19 cellular contexts compared by ENCODE assay signal in the genomic region with DNA sequence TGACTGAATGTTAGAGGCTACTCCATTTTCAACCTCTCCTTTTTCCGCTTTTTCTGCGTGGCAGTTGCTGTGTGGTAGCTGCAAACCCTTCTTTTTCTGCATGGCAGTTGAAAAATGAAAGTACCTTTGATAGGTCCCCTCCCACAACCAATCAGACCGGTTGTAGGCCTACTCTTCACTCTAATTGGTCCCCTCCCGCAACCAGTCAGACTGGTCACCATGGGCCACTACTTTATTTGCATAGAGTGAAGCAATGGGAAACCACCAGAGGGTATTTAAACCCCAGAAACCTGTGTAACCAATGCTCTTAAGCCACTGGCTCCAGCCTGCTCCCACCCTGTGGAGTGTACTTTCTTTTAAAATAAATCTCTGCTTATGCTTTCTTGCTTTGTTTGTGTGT.
DNase-seq lines count a peak whose midpoint lies in the region; ATAC-seq and TF ChIP-seq lines count a peak whose summit lies in the region.
"Had no signal": no experiment of that assay in that cellular context is flagged by ENCODE, and none has a peak within 500 bp of the region (broad histone marks: within the 10 kb centered on the region; RNA-seq: fewer than 3 reads in every experiment).

No MANE protein-coding gene starts in this region.

- no peaks in the 10 kb centered on the region for H3K36me3 ChIP-seq in left lung

- H3K4me1 ChIP-seq in left lung: no peaks in the 10 kb centered on the region

- intact Hi-C loops in left lung (cut with DNase I): no loop called here

- H3K4me3 ChIP-seq in left lung: no peak overlapping the region

- ATAC-seq in left lung: peak; percentile 24
- no peak for ATAC-seq in HG03521 (IDR thresholded peaks at IDR 0.05; ENCODE audit: unreplicated experiment)
- ATAC-seq: CD8-positive, alpha-beta T cell; T-cell had no signal

- H3K9me3 ChIP-seq in left lung: no peaks in the 10 kb centered on the region

- no peak for TF ChIP-seq CTCF in left lung (IDR thresholded peaks at IDR 0.05)

- peaks cover 0 to 3% of the 10 kb centered on the region in 2 donors for H3K27me3 ChIP-seq in left lung

- DNase-seq in ACHN (peak; percentile 0), H4 (ENCODE audit: low spot score) (peak; percentile 3), NCI-H460 (ENCODE audit: extremely low read depth, low read depth) (peak; percentile 4), left lung (no peak), 8988T (no peak), G401 (ENCODE audit: low spot score) (no peak)
- DNase-seq: CD8-positive, alpha-beta T cell; H7; IMR-90; NCI-H1092 treated with DMSO at 0.1 percent for 48 hours; NCI-H1436; NCI-H187 treated with DMSO at 0.1 percent for 48 hours; NCI-H2107; NCI-H526; T-cell had no signal

- H3K27ac ChIP-seq in left lung: no peak overlapping the region
- H3K27ac ChIP-seq: C4-2B, KMS-11, RWPE1 had no signal

- in situ Hi-C loops in ACHN (cut with HindIII; ENCODE audit: low pct_ligation_motif_present, low pct_unique_long_range_greater_than_20kb, low sequenced_read_pairs): no loop called here
- in situ Hi-C loops in G401 (cut with HindIII; ENCODE audit: low sequenced_read_pairs): no loop called here

Comparison
In these comparisons a context has a peak if more than half of its experiments do, and no peak if none do; other contexts are left out.
1. DNase-seq: peak in ACHN (single experiment), H4 (single experiment) and NCI-H460 (single experiment); none in left lung (0 of 2), 8988T (single experiment) and G401 (single experiment).